Comparison of ENCODE assay signal across 1 cellular context in the genomic region with DNA sequence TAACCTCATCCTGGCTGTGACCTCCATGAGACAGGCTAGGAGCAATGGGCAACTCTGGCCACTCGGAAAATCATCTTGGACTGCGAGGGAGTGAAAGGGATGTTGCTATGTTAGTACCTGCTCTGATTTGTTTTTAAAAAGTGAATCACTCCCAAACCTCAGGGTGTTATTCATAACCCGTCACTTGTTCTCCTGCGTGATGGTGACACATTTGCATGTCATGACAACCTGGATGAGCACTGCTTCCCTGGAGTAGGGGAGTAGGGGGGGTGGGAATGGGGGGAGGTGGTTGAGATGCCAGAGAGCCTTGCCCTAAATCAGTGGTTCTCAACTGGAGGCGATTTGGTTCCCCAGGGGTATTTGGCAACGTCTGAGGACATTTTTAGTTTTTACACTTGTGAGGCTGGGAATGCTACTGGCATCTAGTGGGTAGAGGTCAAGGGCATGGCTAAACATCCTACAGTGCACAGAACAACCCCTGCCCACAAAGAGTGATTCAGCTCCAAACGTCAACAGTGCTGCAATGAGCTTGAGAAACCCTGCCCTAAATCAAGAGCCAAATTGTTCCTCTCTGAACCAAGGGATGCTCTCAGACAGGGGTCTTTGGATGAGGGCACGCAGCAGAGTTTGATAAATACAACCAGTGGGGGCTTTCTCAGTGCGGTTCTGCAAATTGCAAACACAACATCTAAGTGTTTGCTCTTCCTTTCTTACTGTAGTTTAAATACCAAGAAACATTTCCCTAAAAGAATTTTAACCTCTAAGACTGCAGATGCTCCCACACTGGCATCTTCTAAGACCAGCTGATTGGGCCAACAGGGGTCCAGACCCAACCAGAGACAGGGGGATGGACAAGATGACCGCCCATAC.
TF ChIP-seq lines count a peak whose summit lies in the region.

No MANE protein-coding gene starts in this region.

TF ChIP-seq in HepG2, 621 proteins besides CTCF, POLR2A, EP300 and RAD21 (continued from another document and continues in another):
- TF ChIP-seq, protein P1, sequence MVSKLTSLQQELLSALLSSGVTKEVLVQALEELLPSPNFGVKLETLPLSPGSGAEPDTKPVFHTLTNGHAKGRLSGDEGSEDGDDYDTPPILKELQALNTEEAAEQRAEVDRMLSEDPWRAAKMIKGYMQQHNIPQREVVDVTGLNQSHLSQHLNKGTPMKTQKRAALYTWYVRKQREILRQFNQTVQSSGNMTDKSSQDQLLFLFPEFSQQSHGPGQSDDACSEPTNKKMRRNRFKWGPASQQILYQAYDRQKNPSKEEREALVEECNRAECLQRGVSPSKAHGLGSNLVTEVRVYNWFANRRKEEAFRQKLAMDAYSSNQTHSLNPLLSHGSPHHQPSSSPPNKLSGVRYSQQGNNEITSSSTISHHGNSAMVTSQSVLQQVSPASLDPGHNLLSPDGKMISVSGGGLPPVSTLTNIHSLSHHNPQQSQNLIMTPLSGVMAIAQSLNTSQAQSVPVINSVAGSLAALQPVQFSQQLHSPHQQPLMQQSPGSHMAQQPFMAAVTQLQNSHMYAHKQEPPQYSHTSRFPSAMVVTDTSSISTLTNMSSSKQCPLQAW (CRISPR knock-in tag; IDR thresholded peaks at IDR 0.05): no peak
- TF ChIP-seq ETV5 (CRISPR knock-in tag; IDR thresholded peaks at IDR 0.05; ENCODE audit: borderline replicate concordance) (peak; percentile 21; the same call in 1 of the 2 replicates), MIER3 (CRISPR knock-in tag; IDR thresholded peaks at IDR 0.05; ENCODE audit: borderline replicate concordance) (0 out of 2 replicates have a peak, but pooled peaks have one; percentile 35), ZNF605 (CRISPR knock-in tag; IDR thresholded peaks at IDR 0.05) (0 out of 2 replicates have a peak, but pooled peaks have one; percentile 39), FOXK1 (CRISPR knock-in tag; IDR thresholded peaks at IDR 0.05; ENCODE audit: borderline replicate concordance, low read depth) (peak; percentile 33; the same call in 1 of the 2 replicates), LCORL (IDR thresholded peaks at IDR 0.05) (0 out of 2 replicates have a peak, but pooled peaks have one; percentile 31), LCORL (CRISPR knock-in tag; IDR thresholded peaks at IDR 0.05) (no peak), FOSL1 (CRISPR knock-in tag; IDR thresholded peaks at IDR 0.05; ENCODE audit: borderline replicate concordance) (peak; percentile 42; the same call in 1 of the 2 replicates), NCOA2 (CRISPR knock-in tag; IDR thresholded peaks at IDR 0.05) (peak; percentile 75), RXRA (CRISPR knock-in tag; IDR thresholded peaks at IDR 0.05) (peak; percentile 67; the same call in 1 of the 2 replicates), TEAD3 (CRISPR knock-in tag; optimal IDR thresholded peaks at IDR 0.05; ENCODE audit: borderline replicate concordance) (peak; percentile 83), NR2F6 (IDR thresholded peaks at IDR 0.05) (peak; percentile 86), NR2F6 (CRISPR knock-in tag; IDR thresholded peaks at IDR 0.05) (peak; percentile 95), SKI (IDR thresholded peaks at IDR 0.05; ENCODE audit: partially characterized antibody) (peak; percentile 43), FOXA1 (IDR thresholded peaks at IDR 0.05) (no peak), FOXA1 (CRISPR knock-in tag; IDR thresholded peaks at IDR 0.05) (peak; percentile 78), ZNF614 (CRISPR knock-in tag; IDR thresholded peaks at IDR 0.05; ENCODE audit: borderline replicate concordance) (peak; percentile 78; the same call in 1 of the 2 replicates), HNF4A (CRISPR knock-in tag; IDR thresholded peaks at IDR 0.05) (peak; percentile 58), CHD4 (IDR thresholded peaks at IDR 0.05; ENCODE audit: borderline replicate concordance, low read length) (peak; percentile 28; the same call in 1 of the 2 replicates), NR2F1 (CRISPR knock-in tag; IDR thresholded peaks at IDR 0.05) (peak; percentile 63 to 81)
- TF ChIP-seq, protein P2, sequence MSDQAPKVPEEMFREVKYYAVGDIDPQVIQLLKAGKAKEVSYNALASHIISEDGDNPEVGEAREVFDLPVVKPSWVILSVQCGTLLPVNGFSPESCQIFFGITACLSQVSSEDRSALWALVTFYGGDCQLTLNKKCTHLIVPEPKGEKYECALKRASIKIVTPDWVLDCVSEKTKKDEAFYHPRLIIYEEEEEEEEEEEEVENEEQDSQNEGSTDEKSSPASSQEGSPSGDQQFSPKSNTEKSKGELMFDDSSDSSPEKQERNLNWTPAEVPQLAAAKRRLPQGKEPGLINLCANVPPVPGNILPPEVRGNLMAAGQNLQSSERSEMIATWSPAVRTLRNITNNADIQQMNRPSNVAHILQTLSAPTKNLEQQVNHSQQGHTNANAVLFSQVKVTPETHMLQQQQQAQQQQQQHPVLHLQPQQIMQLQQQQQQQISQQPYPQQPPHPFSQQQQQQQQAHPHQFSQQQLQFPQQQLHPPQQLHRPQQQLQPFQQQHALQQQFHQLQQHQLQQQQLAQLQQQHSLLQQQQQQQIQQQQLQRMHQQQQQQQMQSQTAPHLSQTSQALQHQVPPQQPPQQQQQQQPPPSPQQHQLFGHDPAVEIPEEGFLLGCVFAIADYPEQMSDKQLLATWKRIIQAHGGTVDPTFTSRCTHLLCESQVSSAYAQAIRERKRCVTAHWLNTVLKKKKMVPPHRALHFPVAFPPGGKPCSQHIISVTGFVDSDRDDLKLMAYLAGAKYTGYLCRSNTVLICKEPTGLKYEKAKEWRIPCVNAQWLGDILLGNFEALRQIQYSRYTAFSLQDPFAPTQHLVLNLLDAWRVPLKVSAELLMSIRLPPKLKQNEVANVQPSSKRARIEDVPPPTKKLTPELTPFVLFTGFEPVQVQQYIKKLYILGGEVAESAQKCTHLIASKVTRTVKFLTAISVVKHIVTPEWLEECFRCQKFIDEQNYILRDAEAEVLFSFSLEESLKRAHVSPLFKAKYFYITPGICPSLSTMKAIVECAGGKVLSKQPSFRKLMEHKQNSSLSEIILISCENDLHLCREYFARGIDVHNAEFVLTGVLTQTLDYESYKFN (CRISPR knock-in tag; conservative IDR thresholded peaks at IDR 0.05): peak; percentile 36; the same call in 1 of the 2 replicates
- TF ChIP-seq, protein P3, sequence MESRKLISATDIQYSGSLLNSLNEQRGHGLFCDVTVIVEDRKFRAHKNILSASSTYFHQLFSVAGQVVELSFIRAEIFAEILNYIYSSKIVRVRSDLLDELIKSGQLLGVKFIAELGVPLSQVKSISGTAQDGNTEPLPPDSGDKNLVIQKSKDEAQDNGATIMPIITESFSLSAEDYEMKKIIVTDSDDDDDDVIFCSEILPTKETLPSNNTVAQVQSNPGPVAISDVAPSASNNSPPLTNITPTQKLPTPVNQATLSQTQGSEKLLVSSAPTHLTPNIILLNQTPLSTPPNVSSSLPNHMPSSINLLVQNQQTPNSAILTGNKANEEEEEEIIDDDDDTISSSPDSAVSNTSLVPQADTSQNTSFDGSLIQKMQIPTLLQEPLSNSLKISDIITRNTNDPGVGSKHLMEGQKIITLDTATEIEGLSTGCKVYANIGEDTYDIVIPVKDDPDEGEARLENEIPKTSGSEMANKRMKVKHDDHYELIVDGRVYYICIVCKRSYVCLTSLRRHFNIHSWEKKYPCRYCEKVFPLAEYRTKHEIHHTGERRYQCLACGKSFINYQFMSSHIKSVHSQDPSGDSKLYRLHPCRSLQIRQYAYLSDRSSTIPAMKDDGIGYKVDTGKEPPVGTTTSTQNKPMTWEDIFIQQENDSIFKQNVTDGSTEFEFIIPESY (CRISPR knock-in tag; IDR thresholded peaks at IDR 0.05): 0 out of 2 replicates have a peak, but pooled peaks have one; percentile 18
- TF ChIP-seq, protein P4, sequence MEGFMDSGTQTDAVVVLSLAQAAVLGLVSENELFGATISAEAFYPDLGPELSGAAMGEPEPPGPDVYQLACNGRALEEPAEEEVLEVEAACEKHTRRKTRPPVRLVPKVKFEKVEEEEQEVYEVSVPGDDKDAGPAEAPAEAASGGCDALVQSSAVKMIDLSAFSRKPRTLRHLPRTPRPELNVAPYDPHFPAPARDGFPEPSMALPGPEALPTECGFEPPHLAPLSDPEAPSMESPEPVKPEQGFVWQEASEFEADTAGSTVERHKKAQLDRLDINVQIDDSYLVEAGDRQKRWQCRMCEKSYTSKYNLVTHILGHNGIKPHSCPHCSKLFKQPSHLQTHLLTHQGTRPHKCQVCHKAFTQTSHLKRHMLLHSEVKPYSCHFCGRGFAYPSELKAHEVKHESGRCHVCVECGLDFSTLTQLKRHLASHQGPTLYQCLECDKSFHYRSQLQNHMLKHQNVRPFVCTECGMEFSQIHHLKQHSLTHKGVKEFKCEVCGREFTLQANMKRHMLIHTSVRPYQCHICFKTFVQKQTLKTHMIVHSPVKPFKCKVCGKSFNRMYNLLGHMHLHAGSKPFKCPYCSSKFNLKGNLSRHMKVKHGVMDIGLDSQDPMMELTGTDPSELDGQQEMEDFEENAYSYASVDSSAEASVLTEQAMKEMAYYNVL (CRISPR knock-in tag; IDR thresholded peaks at IDR 0.05; ENCODE audit: borderline replicate concordance): 0 out of 2 replicates have a peak, but pooled peaks have one; percentile 40
- TF ChIP-seq, protein P5, sequence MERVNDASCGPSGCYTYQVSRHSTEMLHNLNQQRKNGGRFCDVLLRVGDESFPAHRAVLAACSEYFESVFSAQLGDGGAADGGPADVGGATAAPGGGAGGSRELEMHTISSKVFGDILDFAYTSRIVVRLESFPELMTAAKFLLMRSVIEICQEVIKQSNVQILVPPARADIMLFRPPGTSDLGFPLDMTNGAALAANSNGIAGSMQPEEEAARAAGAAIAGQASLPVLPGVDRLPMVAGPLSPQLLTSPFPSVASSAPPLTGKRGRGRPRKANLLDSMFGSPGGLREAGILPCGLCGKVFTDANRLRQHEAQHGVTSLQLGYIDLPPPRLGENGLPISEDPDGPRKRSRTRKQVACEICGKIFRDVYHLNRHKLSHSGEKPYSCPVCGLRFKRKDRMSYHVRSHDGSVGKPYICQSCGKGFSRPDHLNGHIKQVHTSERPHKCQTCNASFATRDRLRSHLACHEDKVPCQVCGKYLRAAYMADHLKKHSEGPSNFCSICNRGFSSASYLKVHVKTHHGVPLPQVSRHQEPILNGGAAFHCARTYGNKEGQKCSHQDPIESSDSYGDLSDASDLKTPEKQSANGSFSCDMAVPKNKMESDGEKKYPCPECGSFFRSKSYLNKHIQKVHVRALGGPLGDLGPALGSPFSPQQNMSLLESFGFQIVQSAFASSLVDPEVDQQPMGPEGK (CRISPR knock-in tag; IDR thresholded peaks at IDR 0.05): peak; percentile 28; the same call in 1 of the 2 replicates
- TF ChIP-seq, protein P6, sequence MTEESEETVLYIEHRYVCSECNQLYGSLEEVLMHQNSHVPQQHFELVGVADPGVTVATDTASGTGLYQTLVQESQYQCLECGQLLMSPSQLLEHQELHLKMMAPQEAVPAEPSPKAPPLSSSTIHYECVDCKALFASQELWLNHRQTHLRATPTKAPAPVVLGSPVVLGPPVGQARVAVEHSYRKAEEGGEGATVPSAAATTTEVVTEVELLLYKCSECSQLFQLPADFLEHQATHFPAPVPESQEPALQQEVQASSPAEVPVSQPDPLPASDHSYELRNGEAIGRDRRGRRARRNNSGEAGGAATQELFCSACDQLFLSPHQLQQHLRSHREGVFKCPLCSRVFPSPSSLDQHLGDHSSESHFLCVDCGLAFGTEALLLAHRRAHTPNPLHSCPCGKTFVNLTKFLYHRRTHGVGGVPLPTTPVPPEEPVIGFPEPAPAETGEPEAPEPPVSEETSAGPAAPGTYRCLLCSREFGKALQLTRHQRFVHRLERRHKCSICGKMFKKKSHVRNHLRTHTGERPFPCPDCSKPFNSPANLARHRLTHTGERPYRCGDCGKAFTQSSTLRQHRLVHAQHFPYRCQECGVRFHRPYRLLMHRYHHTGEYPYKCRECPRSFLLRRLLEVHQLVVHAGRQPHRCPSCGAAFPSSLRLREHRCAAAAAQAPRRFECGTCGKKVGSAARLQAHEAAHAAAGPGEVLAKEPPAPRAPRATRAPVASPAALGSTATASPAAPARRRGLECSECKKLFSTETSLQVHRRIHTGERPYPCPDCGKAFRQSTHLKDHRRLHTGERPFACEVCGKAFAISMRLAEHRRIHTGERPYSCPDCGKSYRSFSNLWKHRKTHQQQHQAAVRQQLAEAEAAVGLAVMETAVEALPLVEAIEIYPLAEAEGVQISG (CRISPR knock-in tag; IDR thresholded peaks at IDR 0.05): peak; percentile 13; the same call in 1 of the 2 replicates
- TF ChIP-seq, protein P7, sequence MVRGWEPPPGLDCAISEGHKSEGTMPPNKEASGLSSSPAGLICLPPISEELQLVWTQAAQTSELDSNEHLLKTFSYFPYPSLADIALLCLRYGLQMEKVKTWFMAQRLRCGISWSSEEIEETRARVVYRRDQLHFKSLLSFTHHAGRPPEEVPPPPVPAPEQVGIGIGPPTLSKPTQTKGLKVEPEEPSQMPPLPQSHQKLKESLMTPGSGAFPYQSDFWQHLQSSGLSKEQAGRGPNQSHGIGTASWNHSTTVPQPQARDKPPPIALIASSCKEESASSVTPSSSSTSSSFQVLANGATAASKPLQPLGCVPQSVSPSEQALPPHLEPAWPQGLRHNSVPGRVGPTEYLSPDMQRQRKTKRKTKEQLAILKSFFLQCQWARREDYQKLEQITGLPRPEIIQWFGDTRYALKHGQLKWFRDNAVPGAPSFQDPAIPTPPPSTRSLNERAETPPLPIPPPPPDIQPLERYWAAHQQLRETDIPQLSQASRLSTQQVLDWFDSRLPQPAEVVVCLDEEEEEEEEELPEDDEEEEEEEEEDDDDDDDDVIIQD (CRISPR knock-in tag; IDR thresholded peaks at IDR 0.05; ENCODE audit: low read depth): peak; percentile 28; the same call in 1 of the 2 replicates
- TF ChIP-seq, protein P8, sequence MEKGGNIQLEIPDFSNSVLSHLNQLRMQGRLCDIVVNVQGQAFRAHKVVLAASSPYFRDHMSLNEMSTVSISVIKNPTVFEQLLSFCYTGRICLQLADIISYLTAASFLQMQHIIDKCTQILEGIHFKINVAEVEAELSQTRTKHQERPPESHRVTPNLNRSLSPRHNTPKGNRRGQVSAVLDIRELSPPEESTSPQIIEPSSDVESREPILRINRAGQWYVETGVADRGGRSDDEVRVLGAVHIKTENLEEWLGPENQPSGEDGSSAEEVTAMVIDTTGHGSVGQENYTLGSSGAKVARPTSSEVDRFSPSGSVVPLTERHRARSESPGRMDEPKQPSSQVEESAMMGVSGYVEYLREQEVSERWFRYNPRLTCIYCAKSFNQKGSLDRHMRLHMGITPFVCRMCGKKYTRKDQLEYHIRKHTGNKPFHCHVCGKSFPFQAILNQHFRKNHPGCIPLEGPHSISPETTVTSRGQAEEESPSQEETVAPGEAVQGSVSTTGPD (CRISPR knock-in tag; IDR thresholded peaks at IDR 0.05): peak; percentile 22; the same call in 1 of the 2 replicates
- TF ChIP-seq, protein P9, sequence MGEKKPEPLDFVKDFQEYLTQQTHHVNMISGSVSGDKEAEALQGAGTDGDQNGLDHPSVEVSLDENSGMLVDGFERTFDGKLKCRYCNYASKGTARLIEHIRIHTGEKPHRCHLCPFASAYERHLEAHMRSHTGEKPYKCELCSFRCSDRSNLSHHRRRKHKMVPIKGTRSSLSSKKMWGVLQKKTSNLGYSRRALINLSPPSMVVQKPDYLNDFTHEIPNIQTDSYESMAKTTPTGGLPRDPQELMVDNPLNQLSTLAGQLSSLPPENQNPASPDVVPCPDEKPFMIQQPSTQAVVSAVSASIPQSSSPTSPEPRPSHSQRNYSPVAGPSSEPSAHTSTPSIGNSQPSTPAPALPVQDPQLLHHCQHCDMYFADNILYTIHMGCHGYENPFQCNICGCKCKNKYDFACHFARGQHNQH (CRISPR knock-in tag; IDR thresholded peaks at IDR 0.05): peak; percentile 43; the same call in 1 of the 2 replicates
